8 cellular contexts compared by ENCODE assay signal in the genomic region with DNA sequence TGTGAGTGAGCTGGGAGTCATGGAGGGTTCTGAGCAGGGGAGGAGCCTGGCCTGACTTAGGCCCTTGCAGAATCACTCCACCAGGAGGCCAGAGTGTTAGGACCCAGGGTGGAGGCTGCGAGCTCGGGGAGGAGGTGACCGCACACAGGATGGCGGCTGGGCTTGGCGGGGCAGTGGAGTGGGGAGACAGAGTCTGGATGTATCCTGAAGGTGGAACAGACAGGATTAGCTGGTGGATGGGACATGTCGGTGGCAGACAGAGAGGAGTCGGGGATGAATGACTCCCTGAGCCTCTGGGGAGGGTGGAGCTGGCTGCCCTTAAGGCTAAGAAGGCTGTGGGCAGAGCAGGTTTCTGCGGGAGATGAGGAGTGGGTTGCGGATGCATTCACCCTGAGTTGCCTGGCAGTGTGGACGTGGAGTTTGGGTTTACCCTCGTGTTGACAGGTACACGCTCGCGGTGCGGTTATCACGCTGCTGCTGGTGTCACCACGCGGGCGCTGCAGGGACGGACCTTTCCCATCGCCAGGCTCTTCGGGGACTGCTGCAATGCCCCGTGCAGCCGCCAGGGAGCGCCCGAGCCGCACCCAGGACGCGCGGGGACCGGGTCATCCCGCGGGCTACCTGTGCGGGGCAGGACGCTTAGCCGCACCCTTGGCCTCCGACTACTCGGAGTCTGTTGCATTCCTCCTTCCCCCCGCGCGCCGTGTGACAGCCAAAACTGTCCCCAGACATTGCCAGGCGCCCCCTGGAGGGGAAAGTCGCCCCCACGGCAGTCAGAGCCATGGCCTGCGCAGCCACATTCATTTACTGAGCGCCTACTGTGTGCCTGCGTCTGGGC. TPM values are rescaled to one million over a fixed set of nuclear protein-coding genes. Genes with fewer than 3 reads are reported as not detected.
DNase-seq lines count a peak whose midpoint lies in the region; ATAC-seq, FAIRE-seq and TF ChIP-seq lines count a peak whose summit lies in the region.

No MANE protein-coding gene starts in this region.

- no peaks in the 10 kb centered on the region for H3K27me3 ChIP-seq in BE2C

- H3K36me3 ChIP-seq in BE2C = no peaks in the 10 kb centered on the region

- H3K9me3 ChIP-seq in BE2C = no peaks in the 10 kb centered on the region

- no peak for FAIRE-seq in urothelium cell line (lab: Jason Lieb, UNC)

- ATAC-seq in GM19324 (IDR thresholded peaks at IDR 0.05; ENCODE audit: low FRiP score, unreplicated experiment) (peak; percentile 55), Right ventricle myocardium superior (ENCODE audit: poor library complexity) (peak; percentile 78)

- H3K4me1 ChIP-seq in BE2C = no peaks in the 10 kb centered on the region

- TF ChIP-seq CTCF in BE2C (IDR thresholded peaks at IDR 0.05; ENCODE audit: low read depth, low read length) = peak; percentile 94

- H3K4me3 ChIP-seq in BE2C (ENCODE audit: low read depth, low read length) = peak overlapping the region; percentile 68

- intact Hi-C loops in Right ventricle myocardium superior (cut with DNase I) = loop anchor here (2.0 to 10.0 kb wide), 4 partner anchors 104 to 281 kb away; partner anchors contain the start of gene B4GALT5

- DNase-seq in BE2C (peak; percentile 87), Kasumi-1 (lab: John Stamatoyannopoulos, UW) (peak; percentile 65 to 66), SK-N-DZ (ENCODE audit: low spot score) (peak; percentile 86), Right ventricle myocardium superior (peak; percentile 87), pons (ENCODE audit: low spot score) (peak; percentile 60), urothelium cell line (ENCODE audit: low spot score) (peak; percentile 95)
- peak; percentile 81 for DNase-seq in activated naive CD4-positive, alpha-beta T cell treated with Interleukin-2 at 50 U/mL for 16 hours

RNA-seq across cellular contexts. Expression of gene PTGIS, which starts 43.0 kb away (rescaled TPM):
- not detected for polyA plus RNA-seq in BE2C (2012; ENCODE audit: insufficient read depth, insufficient read length, low read depth)
- polyA plus RNA-seq in SK-N-DZ (2014; cell fraction: cytosol; rRNA removed) = 4.9 and 10.9 TPM in 2 replicates
- polyA plus RNA-seq in SK-N-DZ (2014; cell fraction: nucleus; rRNA removed) = 3.0 and 5.4 TPM in 2 replicates
- 26.9 TPM for total RNA-seq in Right ventricle myocardium superior

Comparison
In these comparisons a context has a peak if more than half of its experiments do, and no peak if none do; other contexts are left out.
1. Peak in every context shown above with its lines: DNase-seq, ATAC-seq and H3K4me3 ChIP-seq.